ENCODE assay signal across 8 cellular contexts in genomic region chr6:146028250-146028789, GRCh38. TPM values are rescaled to one million over a fixed set of nuclear protein-coding genes. Genes with fewer than 3 reads are reported as not detected.
DNase-seq lines count a peak whose midpoint lies in the region; ATAC-seq, FAIRE-seq and TF ChIP-seq lines count a peak whose summit lies in the region.

No MANE protein-coding gene starts in this region.

- H3K4me2 ChIP-seq in A549, result no peak overlapping the region
- peak overlapping the region; percentile 66 for H3K4me2 ChIP-seq in fibroblast of lung (ENCODE audit: extremely low read depth, insufficient read depth, low read length)

- no peaks in the 10 kb centered on the region for H3K36me3 Mint-ChIP-seq in activated CD4-positive, alpha-beta memory T cell treated with anti-CD3 and anti-CD28 coated beads for 36 hours
- no peaks in the 10 kb centered on the region for H3K36me3 Mint-ChIP-seq in naive thymus-derived CD8-positive, alpha-beta T cell

- no peaks in the 10 kb centered on the region for H4K20me1 ChIP-seq in fibroblast of lung (ENCODE audit: control insufficient read depth, extremely low read depth, insufficient read depth, low read length)

- no peaks in the 10 kb centered on the region for H3K79me2 ChIP-seq in fibroblast of lung (ENCODE audit: control insufficient read depth, insufficient read depth, low read length)

- H3K27ac ChIP-seq in A549 (no peak overlapping the region), fibroblast of lung (ENCODE audit: insufficient read depth, low read length) (no peak overlapping the region)

- H3K4me1 ChIP-seq in A549 (no peaks in the 10 kb centered on the region), fibroblast of lung (ENCODE audit: control insufficient read depth, extremely low read depth, insufficient read depth, low read length) (no peaks in the 10 kb centered on the region)

- ATAC-seq in A549 (peak; percentile 94 to 95), GM18907 (IDR thresholded peaks at IDR 0.05; ENCODE audit: unreplicated experiment) (peak; percentile 81), GM21529 (IDR thresholded peaks at IDR 0.05; ENCODE audit: unreplicated experiment) (no peak)
- ATAC-seq in naive thymus-derived CD8-positive, alpha-beta T cell, result peak; percentile 33 to 74

- no peak for TF ChIP-seq RAD21 in A549 (conservative IDR thresholded peaks at IDR 0.05 in 1 of 2, IDR thresholded peaks at IDR 0.05 in 1 of 2)

- H3K4me3 Mint-ChIP-seq in activated CD4-positive, alpha-beta memory T cell treated with anti-CD3 and anti-CD28 coated beads for 36 hours, result no peak overlapping the region
- H3K4me3 Mint-ChIP-seq in naive thymus-derived CD8-positive, alpha-beta T cell, result peak overlapping the region in 1 of 10 donors; percentile 43

- intact Hi-C loops in activated CD4-positive, alpha-beta memory T cell treated with anti-CD3 and anti-CD28 coated beads for 36 hours (cut with micrococcal nuclease), result no loop called here

- FAIRE-seq in A549 (lab: Jason Lieb, UNC), result no peak
- no peak for FAIRE-seq in urothelium cell line (lab: Jason Lieb, UNC)

- POLR2A ChIA-PET in A549 (lab: Yijun Ruan, JAX), result no interaction called here
- POLR2A ChIA-PET in activated CD4-positive, alpha-beta memory T cell treated with anti-CD3 and anti-CD28 coated beads for 36 hours (lab: Charles Lee), result no interaction called here
- POLR2A ChIA-PET in naive thymus-derived CD8-positive, alpha-beta T cell (lab: Charles Lee), result no interaction called here

- no peak overlapping the region for H3K9ac ChIP-seq in fibroblast of lung (ENCODE audit: insufficient read depth, low read length)

- no peak overlapping the region for H3K27ac Mint-ChIP-seq in activated CD4-positive, alpha-beta memory T cell treated with anti-CD3 and anti-CD28 coated beads for 36 hours
- H3K27ac Mint-ChIP-seq in naive thymus-derived CD8-positive, alpha-beta T cell, result no peak overlapping the region

- no peak for TF ChIP-seq EP300 in A549 (IDR thresholded peaks at IDR 0.05)

- no peaks in the 10 kb centered on the region for H3K9me3 Mint-ChIP-seq in activated CD4-positive, alpha-beta memory T cell treated with anti-CD3 and anti-CD28 coated beads for 36 hours
- H3K9me3 Mint-ChIP-seq in naive thymus-derived CD8-positive, alpha-beta T cell, result peaks cover 0 to 15% (median 2%) of the 10 kb centered on the region in 9 donors

- peaks cover 10% of the 10 kb centered on the region for H3K4me1 Mint-ChIP-seq in activated CD4-positive, alpha-beta memory T cell treated with anti-CD3 and anti-CD28 coated beads for 36 hours (ENCODE audit: low read depth)
- peaks cover 0 to 20% (median 2%) of the 10 kb centered on the region in 4 donors for H3K4me1 Mint-ChIP-seq in naive thymus-derived CD8-positive, alpha-beta T cell

- peaks cover 3% of the 10 kb centered on the region for H3K27me3 ChIP-seq in fibroblast of lung (ENCODE audit: control insufficient read depth, insufficient read depth, low read length)

- H3K36me3 ChIP-seq in fibroblast of lung (ENCODE audit: control insufficient read depth, insufficient read depth, low read length), result no peaks in the 10 kb centered on the region

- H3K9me3 ChIP-seq in A549, result no peaks in the 10 kb centered on the region
- H3K9me3 ChIP-seq in fibroblast of lung (ENCODE audit: control insufficient read depth, insufficient read depth, low read depth, low read length), result no peaks in the 10 kb centered on the region

- H2AFZ ChIP-seq in fibroblast of lung (ENCODE audit: low read length), result no peak overlapping the region

- CTCF ChIA-PET in A549 (lab: Yijun Ruan, JAX), result interaction anchor here (1.7 kb wide), 1 partner anchor 13 kb away, joined by 5 read pairs; no protein-coding TSS in a partner anchor
- CTCF ChIA-PET in activated CD4-positive, alpha-beta memory T cell treated with anti-CD3 and anti-CD28 coated beads for 36 hours (lab: Charles Lee), result no interaction called here

- DNase-seq in A549 (ENCODE audit: low read depth in 1 of 2, low spot score in 1 of 2), result peak; percentile 12 to 34
- DNase-seq in HT1080 (ENCODE audit: low read depth), result peak; percentile 45
- peak; percentile 48 for DNase-seq in activated CD4-positive, alpha-beta memory T cell treated with anti-CD3 and anti-CD28 coated beads for 36 hours
- DNase-seq in fibroblast of lung (ENCODE audit: low read depth in 2 of 2), result peak; percentile 44 to 51
- DNase-seq in naive thymus-derived CD8-positive, alpha-beta T cell, result peak in 8 of 10 donors; percentile 8 to 63 (median 32)
- peak; percentile 80 for DNase-seq in urothelium cell line (ENCODE audit: low spot score)

- TF ChIP-seq CTCF in A549 (IDR thresholded peaks at IDR 0.05), result no peak
- TF ChIP-seq CTCF in fibroblast of lung (conservative IDR thresholded peaks at IDR 0.05 in 1 of 2, IDR thresholded peaks at IDR 0.05 in 1 of 2; ENCODE audit: low read depth in 1 of 2, low read length in 2 of 2), result no peak

- TF ChIP-seq POLR2A in A549 (IDR thresholded peaks at IDR 0.05; ENCODE audit: low read length), result no peak

- H3K4me3 ChIP-seq in A549 (no peak overlapping the region), fibroblast of lung (replicated peaks in 1 of 4; ENCODE audit: control extremely low read depth in 1 of 4, insufficient read depth in 1 of 4, low read depth in 3 of 4, low read length in 4 of 4) (no peak overlapping the region)

- H3K27me3 Mint-ChIP-seq in activated CD4-positive, alpha-beta memory T cell treated with anti-CD3 and anti-CD28 coated beads for 36 hours, result peaks cover 52% of the 10 kb centered on the region
- H3K27me3 Mint-ChIP-seq in naive thymus-derived CD8-positive, alpha-beta T cell, result peaks cover 46 to 81% (median 56%) of the 10 kb centered on the region in 5 donors

- WGBS in A549 (ENCODE audit: missing lambda C conversion rate), result 33% methylated on average over 19 of the region's 19 CpGs

TF ChIP-seq in A549, 52 proteins besides CTCF, POLR2A, EP300 and RAD21:
- no peak for TF ChIP-seq TFCP2L1 (CRISPR knock-in tag; IDR thresholded peaks at IDR 0.05)
- no peak for TF ChIP-seq GATA3 (IDR thresholded peaks at IDR 0.05; ENCODE audit: borderline replicate concordance)
- no peak for TF ChIP-seq ESRRA (IDR thresholded peaks at IDR 0.05; ENCODE audit: borderline replicate concordance, low read length)
- TF ChIP-seq HDAC2 (IDR thresholded peaks at IDR 0.05), result no peak
- TF ChIP-seq ZSCAN20 (CRISPR knock-in tag; IDR thresholded peaks at IDR 0.05), result no peak
- TF ChIP-seq KDM1A (IDR thresholded peaks at IDR 0.05; ENCODE audit: low read depth), result no peak
- TF ChIP-seq REST (IDR thresholded peaks at IDR 0.05), result peak; percentile 94
TF ChIP-seq in A549: peak in this region for 1.

RNA-seq across cellular contexts. Expression of gene GRM1, which starts 0.5 kb away (rescaled TPM):
- polyA plus RNA-seq in A549 (2011; rRNA removed) (0.01 and 0.04 TPM in 2 replicates), A549 (2017; fragmentation: RNase III; extraction: RNeasy Plus Mini Kit Qiagen cat#74134 plus additional on column Dnase treatment) (0.03 to 0.05 TPM in 2 of 3 replicates, not detected in the other), fibroblast of lung (0.03 TPM in 1 of 2 replicates, not detected in the other)
- polyA plus RNA-seq in A549 (2012; cell fraction: cytosol; rRNA removed), result 0.03 TPM in 2 replicates
- polyA plus RNA-seq in A549 (2012; cell fraction: nucleus; rRNA removed), result 0.02 and 0.04 TPM in 2 replicates
- polyA minus RNA-seq in A549 (2011; rRNA and poly(A)+ RNA removed), result 0.10 and 0.17 TPM in 2 replicates
- total RNA-seq in HT1080 (2014; rRNA removed; shearing (Covaris generic)), result 0.03 TPM in 1 of 2 replicates, not detected in the other
- polyA plus RNA-seq in HT1080 (2015; cell fraction: cytosol; rRNA removed), result not detected in 2 replicates
- 0.04 TPM in 1 of 2 replicates, not detected in the other for polyA plus RNA-seq in HT1080 (2015; cell fraction: nucleus; rRNA removed)
- total RNA-seq in activated CD4-positive, alpha-beta memory T cell treated with anti-CD3 and anti-CD28 coated beads for 36 hours, result not detected
- under 0.01 and 0.17 TPM in 2 replicates for total RNA-seq in fibroblast of lung
- not detected in 2 replicates for polyA plus RNA-seq in fibroblast of lung (2012)
- polyA minus RNA-seq in fibroblast of lung (ENCODE audit: low replicate concordance), result not detected in 2 replicates
- total RNA-seq in naive thymus-derived CD8-positive, alpha-beta T cell, result not detected
- not detected for polyA plus RNA-seq in naive thymus-derived CD8-positive, alpha-beta T cell

Comparison
In these comparisons a context has a peak if more than half of its experiments do, and no peak if none do; other contexts are left out.
1. DNase-seq: peak in every context shown above with its lines; median percentile 80 in urothelium cell line; 48 in activated CD4-positive, alpha-beta memory T cell treated with anti-CD3 and anti-CD28 coated beads for 36 hours; 48 in fibroblast of lung; 45 in HT1080; 32 in naive thymus-derived CD8-positive, alpha-beta T cell; 23 in A549.